20 cellular contexts compared by ENCODE assay signal in genomic region chr20:8406394-8406793, GRCh38.
DNase-seq lines count a peak whose midpoint lies in the region; ATAC-seq, FAIRE-seq and TF ChIP-seq lines count a peak whose summit lies in the region.
"Had no signal": no experiment of that assay in that cellular context is flagged by ENCODE, and none has a peak within 500 bp of the region (broad histone marks: within the 10 kb centered on the region; RNA-seq: fewer than 3 reads in every experiment).

No MANE protein-coding gene starts in this region.

- no peaks in the 10 kb centered on the region for H3K4me1 Mint-ChIP-seq in activated CD8-positive, alpha-beta T cell treated with anti-CD3 and anti-CD28 coated beads, Interleukin-2, amount 10 ng/mL, durations not matched to agents 7 days and 5 days (ENCODE audit: low read depth)

- no peak for ATAC-seq in HepG2
- no peak for ATAC-seq in right lobe of liver
- ATAC-seq in psoas muscle: peak in 3 of 4 donors; percentile 40 to 68 (median 57)
- no peak for ATAC-seq in activated CD8-positive, alpha-beta T cell treated with anti-CD3 and anti-CD28 coated beads, Interleukin-2, amount 10 ng/mL, durations not matched to agents 7 days and 5 days
- ATAC-seq in GM18517 (IDR thresholded peaks at IDR 0.05; ENCODE audit: unreplicated experiment): no peak
- ATAC-seq: A549; CD8-positive, alpha-beta T cell had no signal

- FAIRE-seq in HepG2 (lab: Jason Lieb, UNC): peak; percentile 18
- FAIRE-seq: A549, D721Med, G401.6, GM12891 had no signal

- intact Hi-C loops in HepG2 (cut with micrococcal nuclease; ENCODE audit: unreplicated experiment): no loop called here
- intact Hi-C loops in right lobe of liver (cut with DNase I): no loop called here
- intact Hi-C loops in psoas muscle (cut with DNase I): no loop called here

- no peaks in the 10 kb centered on the region for H3K36me3 Mint-ChIP-seq in activated CD8-positive, alpha-beta T cell treated with anti-CD3 and anti-CD28 coated beads, Interleukin-2, amount 10 ng/mL, durations not matched to agents 7 days and 5 days (ENCODE audit: low read depth)
- H3K36me3 Mint-ChIP-seq: CD8-positive, alpha-beta T cell had no signal

- H3K9me3 ChIP-seq in HepG2 (ENCODE audit: low read length) (no peaks in the 10 kb centered on the region), right lobe of liver (no peaks in the 10 kb centered on the region), psoas muscle (no peaks in the 10 kb centered on the region)
- H3K9me3 ChIP-seq: A549, Caco-2 had no signal

- H3K4me1 ChIP-seq in HepG2 (ENCODE audit: insufficient read depth, low read length): no peaks in the 10 kb centered on the region
- peaks cover 0 to 2% (median 0%) of the 10 kb centered on the region in 4 donors for H3K4me1 ChIP-seq in right lobe of liver
- H3K4me1 ChIP-seq in psoas muscle: no peaks in the 10 kb centered on the region
- H3K4me1 ChIP-seq: A549, Caco-2 had no signal

- BruUV-seq in HepG2 (replicated peaks; lab: Mats Ljungman, UMichigan): no TSS peak

- H3K79me2 ChIP-seq in HepG2 (ENCODE audit: insufficient read depth, low read length): no peaks in the 10 kb centered on the region

- POLR2A ChIA-PET in HepG2 (lab: Yijun Ruan, JAX): no interaction called here
- POLR2A ChIA-PET in activated CD8-positive, alpha-beta T cell treated with anti-CD3 and anti-CD28 coated beads, Interleukin-2, amount 10 ng/mL, durations not matched to agents 7 days and 5 days (lab: Charles Lee): no interaction called here

- H4K20me1 ChIP-seq in HepG2 (ENCODE audit: insufficient read depth, low read length): 0 out of 2 replicates have a peak, but pooled peaks cover 6% of the 10 kb centered on the region
- H4K20me1 ChIP-seq: BLaER1 treated with 17β-estradiol and CSF1 and Interleukin-3, amounts not matched to agents 10 nM and 100 nM had no signal

- TF ChIP-seq RAD21 in HepG2 (CRISPR knock-in tag; IDR thresholded peaks at IDR 0.05): no peak

- H3K36me3 ChIP-seq in HepG2 (replicated peaks in 1 of 2; ENCODE audit: control insufficient read depth in 1 of 2, insufficient read depth in 2 of 2, low read length in 2 of 2) (no peaks in the 10 kb centered on the region; a peak in 1 of 5 replicates), right lobe of liver (no peaks in the 10 kb centered on the region), psoas muscle (ENCODE audit: insufficient read depth in 1 of 2, low read depth in 1 of 2) (no peaks in the 10 kb centered on the region)

- no peak overlapping the region for H3K4me3 Mint-ChIP-seq in activated CD8-positive, alpha-beta T cell treated with anti-CD3 and anti-CD28 coated beads, Interleukin-2, amount 10 ng/mL, durations not matched to agents 7 days and 5 days
- H3K4me3 Mint-ChIP-seq: B cell; CD4-positive, alpha-beta T cell; CD8-positive, alpha-beta T cell had no signal

- H3K4me3 ChIP-seq in HepG2 (replicated peaks in 1 of 3; ENCODE audit: insufficient read depth in 1 of 3, low read depth in 2 of 3, low read length in 3 of 3): no peak overlapping the region
- H3K4me3 ChIP-seq in right lobe of liver: no peak overlapping the region
- no peak overlapping the region for H3K4me3 ChIP-seq in psoas muscle
- H3K4me3 ChIP-seq: A549; BLaER1 treated with 17β-estradiol and CSF1 and Interleukin-3, amounts not matched to agents 10 nM and 100 nM had no signal

- H3K9me3 Mint-ChIP-seq in activated CD8-positive, alpha-beta T cell treated with anti-CD3 and anti-CD28 coated beads, Interleukin-2, amount 10 ng/mL, durations not matched to agents 7 days and 5 days (ENCODE audit: insufficient read depth): no peaks in the 10 kb centered on the region
- H3K9me3 Mint-ChIP-seq: CD4-positive, alpha-beta T cell; CD8-positive, alpha-beta T cell had no signal

- TF ChIP-seq POLR2A in HepG2 (IDR thresholded peaks at IDR 0.05; ENCODE audit: insufficient read depth in 1 of 2, low read depth in 2 of 2, low read length in 2 of 2): no peak
- TF ChIP-seq POLR2A in right lobe of liver (IDR thresholded peaks at IDR 0.05): no peak

- 100% methylated on average over 1 of the region's 1 CpG for WGBS in HepG2 (ENCODE audit: low lambda C conversion rate)
- WGBS in right lobe of liver (ENCODE audit: insufficient coverage, low coverage, low lambda C conversion rate, missing lambda C conversion rate): 85% methylated on average over 1 of the region's 1 CpG
- 49 to 74% (median 54%) methylated on average over 1 of the region's 1 CpG for WGBS in psoas muscle, 3 donors

- no peak overlapping the region for H3K4me2 ChIP-seq in HepG2 (ENCODE audit: low read depth, low read length)
- H3K4me2 ChIP-seq: A549; BLaER1 treated with 17β-estradiol and CSF1 and Interleukin-3, amounts not matched to agents 10 nM and 100 nM had no signal

- H3K27ac ChIP-seq in HepG2 (ENCODE audit: extremely low read length, insufficient read depth, low read length) (no peak overlapping the region), right lobe of liver (no peak overlapping the region), psoas muscle (no peak overlapping the region)
- H3K27ac ChIP-seq: 22Rv1; A549; BLaER1 treated with 17β-estradiol and CSF1 and Interleukin-3, amounts not matched to agents 10 nM and 100 nM; C4-2B had no signal

- H3K27me3 Mint-ChIP-seq in activated CD8-positive, alpha-beta T cell treated with anti-CD3 and anti-CD28 coated beads, Interleukin-2, amount 10 ng/mL, durations not matched to agents 7 days and 5 days (ENCODE audit: low read depth): no peaks in the 10 kb centered on the region
- H3K27me3 Mint-ChIP-seq: B cell; CD4-positive, alpha-beta T cell had no signal

- TF ChIP-seq CTCF in HepG2 (CRISPR knock-in tag; IDR thresholded peaks at IDR 0.05) (no peak), right lobe of liver (IDR thresholded peaks at IDR 0.05) (no peak), psoas muscle (IDR thresholded peaks at IDR 0.05) (no peak)

- H3K27me3 ChIP-seq in HepG2 (ENCODE audit: control insufficient read depth in 1 of 2, insufficient read depth in 2 of 2, low read length in 2 of 2) (no peaks in the 10 kb centered on the region), right lobe of liver (no peaks in the 10 kb centered on the region), psoas muscle (ENCODE audit: insufficient read depth in 3 of 3, low read length in 2 of 3) (no peaks in the 10 kb centered on the region)
- H3K27me3 ChIP-seq: BLaER1 treated with 17β-estradiol and CSF1 and Interleukin-3, amounts not matched to agents 10 nM and 100 nM had no signal

- H3K9ac ChIP-seq in HepG2 (ENCODE audit: insufficient read depth, low read depth, low read length): no peak overlapping the region
- H3K9ac ChIP-seq: BLaER1 treated with 17β-estradiol and CSF1 and Interleukin-3, amounts not matched to agents 10 nM and 100 nM had no signal

- CTCF ChIA-PET in HepG2 (lab: Yijun Ruan, JAX; ENCODE audit: low intra/inter-chr PET ratio, low total read pairs): no interaction called here
- CTCF ChIA-PET in activated CD8-positive, alpha-beta T cell treated with anti-CD3 and anti-CD28 coated beads, Interleukin-2, amount 10 ng/mL, durations not matched to agents 7 days and 5 days (lab: Charles Lee): interaction anchor here (1.5 kb wide), 1 partner anchor 13 kb away, joined by 3 read pairs; no protein-coding TSS in a partner anchor

- H2AFZ ChIP-seq in HepG2 (ENCODE audit: low read length): no peak overlapping the region

- H3K27ac Mint-ChIP-seq in activated CD8-positive, alpha-beta T cell treated with anti-CD3 and anti-CD28 coated beads, Interleukin-2, amount 10 ng/mL, durations not matched to agents 7 days and 5 days: no peak overlapping the region
- H3K27ac Mint-ChIP-seq: B cell; CD4-positive, alpha-beta T cell; CD8-positive, alpha-beta T cell had no signal

- in situ Hi-C loops in HepG2 (cut with HindIII; ENCODE audit: extremely low pct_ligation_motif_present, low pct_unique_long_range_greater_than_20kb): no loop called here

- DNase-seq in HepG2 (ENCODE audit: low spot score): no peak
- no peak for DNase-seq in right lobe of liver
- DNase-seq in psoas muscle: no peak
- no peak for DNase-seq in activated CD8-positive, alpha-beta T cell treated with anti-CD3 and anti-CD28 coated beads, Interleukin-2, amount 10 ng/mL, durations not matched to agents 7 days and 5 days
- DNase-seq: AML-193; Caco-2; Calu3; CD4-positive, alpha-beta T cell; CD8-positive, alpha-beta T cell; DMS79 treated with DMSO at 0.1 percent for 48 hours; GF-D8 had no signal

- TF ChIP-seq EP300 in HepG2 (IDR thresholded peaks at IDR 0.05; ENCODE audit: low read depth in 2 of 2, low read length in 2 of 2): no peak
- TF ChIP-seq EP300 in HepG2 (CRISPR knock-in tag; IDR thresholded peaks at IDR 0.05; ENCODE audit: borderline replicate concordance): no peak

TF ChIP-seq in HepG2, 621 proteins besides CTCF, POLR2A, EP300 and RAD21 (continues in another document):
- TF ChIP-seq ZBTB4 (CRISPR knock-in tag; IDR thresholded peaks at IDR 0.05; ENCODE audit: borderline replicate concordance): no peak

Comparison
In these comparisons a context has a peak if more than half of its experiments do, and no peak if none do; other contexts are left out.
1. ATAC-seq: peak in psoas muscle (3 of 4); none in HepG2 (single experiment), right lobe of liver (0 of 4), activated CD8-positive, alpha-beta T cell treated with anti-CD3 and anti-CD28 coated beads, Interleukin-2, amount 10 ng/mL, durations not matched to agents 7 days and 5 days (single experiment) and GM18517 (single experiment).